ENCODE assay signal across 12 cellular contexts in genomic region chr2:27681844-27682243, GRCh38. TPM values are rescaled to one million over a fixed set of nuclear protein-coding genes. Genes with fewer than 3 reads are reported as not detected.
A peak's percentile ranks its signal among the peaks of the same experiment; 100 is the strongest.
DNase-seq lines count a peak whose midpoint lies in the region; ATAC-seq and TF ChIP-seq lines count a peak whose summit lies in the region.
"Had no signal": no experiment of that assay in that cellular context is flagged by ENCODE, and none has a peak within 500 bp of the region (broad histone marks: within the 10 kb centered on the region; RNA-seq: fewer than 3 reads in every experiment).

No MANE protein-coding gene starts in this region.

- DNase-seq in HFFc6 (peak; percentile 50), breast epithelium (ENCODE audit: low spot score in 2 of 2) (no peak), GM10248 (ENCODE audit: extremely low spot score) (no peak)
- DNase-seq: activated naive CD4-positive, alpha-beta T cell treated with Interleukin-2 at 50 U/mL for 16 hours; DMS79; NCI-H2029 treated with DMSO at 0.1 percent for 48 hours; upper lobe of left lung had no signal

- peaks cover 2% of the 10 kb centered on the region; the same call in 1 of the 2 replicates for H3K27me3 Mint-ChIP-seq in HFFc6 (ENCODE audit: insufficient read depth)

- peaks cover 19% of the 10 kb centered on the region for H3K36me3 ChIP-seq in ACC112 (ENCODE audit: insufficient read depth, low read length)
- H3K36me3 ChIP-seq in breast epithelium, result no peaks in the 10 kb centered on the region
- H3K36me3 ChIP-seq in liver (ENCODE audit: control insufficient read depth in 4 of 4, insufficient read depth in 3 of 4, low read depth in 1 of 4, low read length in 3 of 4), result peaks cover 2 to 33% (median 27%) of the 10 kb centered on the region in 4 donors

- POLR2A ChIA-PET in GM10248 (lab: Yijun Ruan, JAX), result no interaction called here

- intact Hi-C loops in breast epithelium (cut with DNase I; ENCODE audit: low total_unique reads), result no loop called here

- no peak for TF ChIP-seq RAD21 in liver (IDR thresholded peaks at IDR 0.05)

- H3K27ac ChIP-seq in ACC112 (ENCODE audit: low read depth, low read length) (peak overlapping the region; percentile 98), breast epithelium (peak overlapping the region; percentile 30 to 74), liver (ENCODE audit: low read depth in 1 of 2, low read length in 2 of 2) (no peak overlapping the region)

- peak overlapping the region; percentile 94 for H3K27ac Mint-ChIP-seq in HFFc6

- H3K27me3 ChIP-seq in ACC112 (ENCODE audit: insufficient read depth, low read length) (no peaks in the 10 kb centered on the region), breast epithelium (no peaks in the 10 kb centered on the region), liver (ENCODE audit: control insufficient read depth in 4 of 4, insufficient read depth in 4 of 4, low read length in 3 of 4) (no peaks in the 10 kb centered on the region)
- H3K27me3 ChIP-seq: upper lobe of left lung had no signal

- H3K4me1 ChIP-seq in ACC112 (ENCODE audit: control insufficient read depth, insufficient read depth, low read length, unreplicated experiment) (peaks cover 25% of the 10 kb centered on the region), breast epithelium (no peaks in the 10 kb centered on the region), liver (ENCODE audit: control insufficient read depth in 4 of 4, insufficient read depth in 4 of 4, low read length in 3 of 4) (no peaks in the 10 kb centered on the region)

- CTCF ChIA-PET in GM10248 (lab: Yijun Ruan, JAX), result interaction anchor here (0.8 to 4.9 kb wide), 15 partner anchors 9 to 727 kb away, joined by 3 to 111 read pairs (median 8); partner anchors contain the start of genes NRBP1, SLC4A1AP and SUPT7L

- no peak for ATAC-seq in HG03045 (IDR thresholded peaks at IDR 0.05; ENCODE audit: unreplicated experiment)
- no peak for ATAC-seq in GM21526 (IDR thresholded peaks at IDR 0.05; ENCODE audit: low FRiP score, unreplicated experiment)
- no peak for ATAC-seq in HG02798 (IDR thresholded peaks at IDR 0.05; ENCODE audit: poor library complexity, unreplicated experiment)

- no peak overlapping the region for H3K9ac ChIP-seq in liver (ENCODE audit: low read depth in 1 of 2, low read length in 2 of 2)

- H3K4me3 Mint-ChIP-seq in HFFc6, result peak overlapping the region; percentile 60

- TF ChIP-seq POLR2A in breast epithelium (IDR thresholded peaks at IDR 0.05), result no peak

- TF ChIP-seq CTCF in HFFc6 (IDR thresholded peaks at IDR 0.05), result no peak
- no peak for TF ChIP-seq CTCF in breast epithelium (IDR thresholded peaks at IDR 0.05)
- TF ChIP-seq CTCF in liver (IDR thresholded peaks at IDR 0.05; ENCODE audit: low read depth, low read length, missing input control), result no peak
- TF ChIP-seq CTCF in GM10248 (IDR thresholded peaks at IDR 0.05; ENCODE audit: control extremely low read depth, extremely low read depth, low read depth, missing control alignments), result no peak

- 91% methylated on average over 1 of the region's 1 CpG for WGBS in liver

- peaks cover 37% of the 10 kb centered on the region for H3K4me1 Mint-ChIP-seq in HFFc6 (ENCODE audit: low read depth)

- H3K4me3 ChIP-seq in ACC112 (ENCODE audit: low read depth, low read length), result peak overlapping the region; percentile 46; the same call in 1 of the 2 replicates
- no peak overlapping the region for H3K4me3 ChIP-seq in breast epithelium
- H3K4me3 ChIP-seq in liver (ENCODE audit: low read depth in 1 of 3, low read length in 3 of 3), result no peak overlapping the region
- H3K4me3 ChIP-seq: upper lobe of left lung had no signal

- H2AFZ ChIP-seq in ACC112 (ENCODE audit: low read length, unreplicated experiment), result no peak overlapping the region

- H3K36me3 Mint-ChIP-seq in HFFc6 (ENCODE audit: low read depth), result peaks cover 34% of the 10 kb centered on the region

- H3K79me2 ChIP-seq in ACC112 (ENCODE audit: control insufficient read depth, insufficient read depth, low read length, unreplicated experiment), result no peaks in the 10 kb centered on the region

- H3K9me3 Mint-ChIP-seq in HFFc6, result no peaks in the 10 kb centered on the region

- H3K9me3 ChIP-seq in breast epithelium, result no peaks in the 10 kb centered on the region
- no peaks in the 10 kb centered on the region for H3K9me3 ChIP-seq in liver (ENCODE audit: control insufficient read depth in 4 of 4, low read length in 3 of 4)
- H3K9me3 ChIP-seq: upper lobe of left lung had no signal

TF ChIP-seq in liver, 16 proteins besides CTCF, POLR2A, EP300 and RAD21:
- no peak for TF ChIP-seq NR2F2 (IDR thresholded peaks at IDR 0.05)
- TF ChIP-seq HNF4A (conservative IDR thresholded peaks at IDR 0.05), result peak; percentile 20 to 24
- TF ChIP-seq REST (IDR thresholded peaks at IDR 0.05), result no peak
- no peak for TF ChIP-seq EGR1 (IDR thresholded peaks at IDR 0.05; ENCODE audit: low read depth in 2 of 2)
TF ChIP-seq in liver: peak in this region for 1.

RNA-seq across cellular contexts. Expression of gene SLC4A1AP, which starts 18.2 kb away (rescaled TPM):
- total RNA-seq in HFFc6 (2021; fragmentation: NEBNext Ultra II Directional; extraction: Animal tissue kit (Norgen Biotek cat#: 25700)), result 10 to 100 TPM; 23.0 to 27.1 (median 24.5) TPM
- total RNA-seq in breast epithelium (10 to 100 TPM; 23.3 to 27.1 (median 24.3) TPM), liver (10 to 100 TPM; 10.6 to 12.3 TPM)
- polyA plus RNA-seq in liver, result 1 to 10 TPM; 7.2 to 8.5 TPM

RNA-seq across cellular contexts. Expression of gene SUPT7L, which starts 18.4 kb away (rescaled TPM):
- 10 to 100 TPM; 22.7 to 26.4 (median 24.2) TPM for total RNA-seq in HFFc6 (2021; fragmentation: NEBNext Ultra II Directional; extraction: Animal tissue kit (Norgen Biotek cat#: 25700))
- total RNA-seq in breast epithelium (10 to 100 TPM; 21.4 to 34.2 (median 25.9) TPM), liver (10 to 100 TPM; 12.3 to 14.6 TPM)
- 10 to 100 TPM in 1 of 2 donors, 1 to 10 TPM in 1; 9.6 to 10.7 TPM for polyA plus RNA-seq in liver

RNA-seq across cellular contexts. Expression of gene GPN1, which starts 53.0 kb away (rescaled TPM):
- total RNA-seq in HFFc6 (2021; fragmentation: NEBNext Ultra II Directional; extraction: Animal tissue kit (Norgen Biotek cat#: 25700)), result 10 to 100 TPM; 33.2 to 44.2 (median 39.8) TPM
- total RNA-seq in breast epithelium (10 to 100 TPM; 24.2 to 30.3 (median 25.6) TPM), liver (10 to 100 TPM; 12.6 to 17.2 TPM)
- 10 to 100 TPM; 10.7 to 12.2 TPM for polyA plus RNA-seq in liver

RNA-seq across cellular contexts. Expression of gene CCDC121, which starts 53.0 kb away (rescaled TPM):
- 1 to 10 TPM in 2 of 6 experiments, under 1 TPM in 4; 0.52 to 1.2 (median 0.97) TPM for total RNA-seq in HFFc6 (2021; fragmentation: NEBNext Ultra II Directional; extraction: Animal tissue kit (Norgen Biotek cat#: 25700))
- total RNA-seq in breast epithelium, result 1 to 10 TPM; 4.9 to 8.9 (median 5.1) TPM
- 1 to 10 TPM; 1.6 to 2.5 TPM for total RNA-seq in liver
- 1 to 10 TPM in 1 of 2 donors, under 1 TPM in 1; 0.97 to 1.2 TPM for polyA plus RNA-seq in liver

Comparison
In these comparisons a context has a peak if more than half of its experiments do, and no peak if none do; other contexts are left out.
1. H3K27ac ChIP-seq: peak in ACC112 (single experiment) and breast epithelium (2 of 2); none in liver (0 of 2).